7 cellular contexts compared by ENCODE assay signal in the genomic region with DNA sequence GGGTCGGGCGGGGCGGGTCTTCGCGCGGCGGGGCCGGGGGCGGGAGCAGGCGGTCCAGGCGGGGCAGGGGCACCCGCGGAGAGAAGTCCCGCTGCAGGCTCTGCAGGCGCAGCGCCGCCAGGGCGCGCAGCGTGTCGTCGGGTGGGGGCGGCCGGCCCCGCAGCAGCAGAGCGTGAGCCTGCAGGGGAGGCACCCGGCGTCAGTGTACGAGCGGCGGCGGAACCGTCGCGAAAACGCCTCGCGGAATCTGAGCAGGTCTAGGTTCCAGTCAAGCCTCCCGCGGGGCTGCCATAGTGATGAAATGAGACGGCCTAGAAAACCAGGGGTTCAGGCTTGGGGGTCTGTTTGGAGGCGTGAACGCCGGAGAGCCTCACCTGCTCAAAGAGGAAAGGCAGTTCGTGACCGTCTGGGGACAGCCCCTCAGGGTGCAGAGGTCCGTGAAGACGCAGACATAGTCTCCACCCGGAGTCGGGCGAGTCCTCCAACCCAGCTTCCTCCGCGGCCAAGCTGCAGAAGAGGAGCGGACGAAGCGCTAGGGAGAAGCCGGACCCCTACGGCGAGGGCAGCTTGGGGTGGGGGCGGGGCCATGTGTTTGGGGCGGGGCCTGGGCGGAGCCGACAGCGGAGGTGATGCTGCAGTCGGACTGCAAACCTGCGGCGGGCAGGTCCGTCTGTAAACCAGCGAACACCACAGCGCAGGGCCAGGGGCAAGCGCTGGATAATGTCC. TPM values are rescaled to one million over a fixed set of nuclear protein-coding genes. Genes with fewer than 3 reads are reported as not detected.
A peak's percentile ranks its signal among the peaks of the same experiment; 100 is the strongest.
DNase-seq lines count a peak whose midpoint lies in the region; ATAC-seq and TF ChIP-seq lines count a peak whose summit lies in the region.

No MANE protein-coding gene starts in this region.

- H3K4me1 Mint-ChIP-seq in activated T-helper 17 cell treated with anti-CD3 and anti-CD28 coated beads, Interleukin-2, amount 50 U/mL, for 72 hours, result peaks cover 4% of the 10 kb centered on the region

- no peak for TF ChIP-seq POLR2A in stomach (IDR thresholded peaks at IDR 0.05)

- TF ChIP-seq EP300 in stomach (IDR thresholded peaks at IDR 0.05), result no peak

- H3K4me3 ChIP-seq in HUES48 (ENCODE audit: low read depth, low read length), result peak overlapping the region; percentile 62
- H3K4me3 ChIP-seq in iPS-20b (ENCODE audit: low read length), result peak overlapping the region; percentile 61; the same call in 1 of the 2 replicates
- H3K4me3 ChIP-seq in stomach, result peak overlapping the region in 2 of 4 donors; percentile 19 to 29
- no peak overlapping the region for H3K4me3 ChIP-seq in aorta (ENCODE audit: low read length in 2 of 2)

- H3K27ac ChIP-seq in HUES48 (ENCODE audit: low read depth, low read length) (peak overlapping the region; percentile 66), iPS-20b (ENCODE audit: low read length) (no peak overlapping the region), stomach (peak overlapping the region in 3 of 5 donors; percentile 16 to 75 (median 46)), aorta (ENCODE audit: low read depth in 1 of 2, low read length in 2 of 2) (no peak overlapping the region)

- 54 to 78% (median 70%) methylated on average over 59 to 71 of the region's 71 CpGs for WGBS in stomach, 5 donors
- WGBS in aorta, 2 donors, result 64 to 70% methylated on average over 58 to 71 of the region's 71 CpGs

- H3K36me3 ChIP-seq in HUES48 (ENCODE audit: control insufficient read depth, insufficient read depth, low read length) (peaks cover 40% of the 10 kb centered on the region), iPS-20b (ENCODE audit: insufficient read depth, low read depth, low read length) (peaks cover 34% of the 10 kb centered on the region), stomach (peaks cover 61 to 84% (median 79%) of the 10 kb centered on the region in 4 donors), aorta (ENCODE audit: control insufficient read depth in 1 of 2, insufficient read depth in 2 of 2, low read length in 1 of 2) (peaks cover 0 to 3% of the 10 kb centered on the region in 2 donors)

- DNase-seq in stomach (no peak), aorta (no peak), SHP77 treated with DMSO at 0.1 percent for 48 hours (lab: John Stamatoyannopoulos, UW) (no peak), NCI-H1436 (lab: John Stamatoyannopoulos, UW) (no peak)

- peaks cover 44% of the 10 kb centered on the region for H3K27me3 ChIP-seq in HUES48 (ENCODE audit: control insufficient read depth, insufficient read depth, low read length)
- H3K27me3 ChIP-seq in iPS-20b (ENCODE audit: insufficient read depth, low read length), result peaks cover 57% of the 10 kb centered on the region
- H3K27me3 ChIP-seq in stomach, result peaks cover 0 to 40% (median 0%) of the 10 kb centered on the region in 3 donors
- no peaks in the 10 kb centered on the region for H3K27me3 ChIP-seq in aorta (ENCODE audit: control insufficient read depth in 1 of 2, insufficient read depth in 2 of 2, low read length in 1 of 2)

- H3K9me3 Mint-ChIP-seq in activated T-helper 17 cell treated with anti-CD3 and anti-CD28 coated beads, Interleukin-2, amount 50 U/mL, for 72 hours, result no peaks in the 10 kb centered on the region

- no peaks in the 10 kb centered on the region for H3K9me3 ChIP-seq in HUES48 (ENCODE audit: control insufficient read depth, insufficient read depth, low read length)
- no peaks in the 10 kb centered on the region for H3K9me3 ChIP-seq in iPS-20b (ENCODE audit: insufficient read depth, low read depth, low read length)
- no peaks in the 10 kb centered on the region for H3K9me3 ChIP-seq in stomach
- H3K9me3 ChIP-seq in aorta (ENCODE audit: control insufficient read depth, low read length), result no peaks in the 10 kb centered on the region

- intact Hi-C loops in stomach (cut with DNase I; ENCODE audit: low total_unique reads) (no loop called here), aorta (cut with DNase I) (no loop called here)

- H3K4me3 Mint-ChIP-seq in activated T-helper 17 cell treated with anti-CD3 and anti-CD28 coated beads, Interleukin-2, amount 50 U/mL, for 72 hours, result peak overlapping the region; percentile 43

- no peak overlapping the region for H3K9ac ChIP-seq in HUES48 (ENCODE audit: low read depth, low read length)
- no peak overlapping the region for H3K9ac ChIP-seq in iPS-20b (ENCODE audit: low read depth, low read length)

- TF ChIP-seq CTCF in stomach (IDR thresholded peaks at IDR 0.05), result no peak

- peak; percentile 70 for ATAC-seq in activated T-helper 17 cell treated with anti-CD3 and anti-CD28 coated beads, Interleukin-2, amount 50 U/mL, for 72 hours (replicated peaks)
- no peak for ATAC-seq in aorta (ENCODE audit: low FRiP score)

- H3K27ac Mint-ChIP-seq in activated T-helper 17 cell treated with anti-CD3 and anti-CD28 coated beads, Interleukin-2, amount 50 U/mL, for 72 hours, result no peak overlapping the region

- H3K27me3 Mint-ChIP-seq in activated T-helper 17 cell treated with anti-CD3 and anti-CD28 coated beads, Interleukin-2, amount 50 U/mL, for 72 hours, result peaks cover 15% of the 10 kb centered on the region

- H3K36me3 Mint-ChIP-seq in activated T-helper 17 cell treated with anti-CD3 and anti-CD28 coated beads, Interleukin-2, amount 50 U/mL, for 72 hours (ENCODE audit: low read depth), result peaks cover 18% of the 10 kb centered on the region

- H3K4me1 ChIP-seq in HUES48 (ENCODE audit: control insufficient read depth, insufficient read depth, low read length) (peaks cover 43% of the 10 kb centered on the region), iPS-20b (ENCODE audit: insufficient read depth, low read length) (peaks cover 23% of the 10 kb centered on the region), stomach (peaks cover 49 to 84% (median 73%) of the 10 kb centered on the region in 4 donors), aorta (ENCODE audit: control insufficient read depth in 1 of 2, insufficient read depth in 2 of 2, low read length in 2 of 2) (peaks cover 2 to 3% of the 10 kb centered on the region in 2 donors)

RNA-seq across cellular contexts. Expression of a gene that starts 6.4 kb away (rescaled TPM):
- 1 to 10 TPM in 1 of 2 donors, under 1 TPM in 1; 0.61 to 1.5 TPM for total RNA-seq in activated T-helper 17 cell treated with anti-CD3 and anti-CD28 coated beads, Interleukin-2, amount 50 U/mL, for 72 hours
- total RNA-seq in stomach (10 to 100 TPM; 16.5 to 96.0 (median 28.0) TPM), aorta (10 to 100 TPM; 27.0 to 47.5 TPM)
- polyA plus RNA-seq in stomach (10 to 100 TPM; 19.1 to 74.4 (median 52.9) TPM), aorta (10 to 100 TPM; 10.0 to 59.3 TPM)

RNA-seq across cellular contexts. Expression of a gene that starts 11.3 kb away (rescaled TPM):
- total RNA-seq in activated T-helper 17 cell treated with anti-CD3 and anti-CD28 coated beads, Interleukin-2, amount 50 U/mL, for 72 hours, result 10 to 100 TPM in 1 of 2 donors, 1 to 10 TPM in 1; 7.5 to 15.7 TPM
- total RNA-seq in stomach, result 100 to 1,000 TPM in 2 of 5 donors, 10 to 100 TPM in 2, 1 to 10 TPM in 1; 4.3 to 181 (median 15.8) TPM
- polyA plus RNA-seq in stomach, result 10 to 100 TPM; 13.3 to 17.1 (median 15.9) TPM
- 10 to 100 TPM; 23.4 to 42.6 TPM for total RNA-seq in aorta
- 10 to 100 TPM; 23.9 to 72.2 TPM for polyA plus RNA-seq in aorta

RNA-seq across cellular contexts. Expression of a gene that starts 11.3 kb away (rescaled TPM):
- total RNA-seq in activated T-helper 17 cell treated with anti-CD3 and anti-CD28 coated beads, Interleukin-2, amount 50 U/mL, for 72 hours, result 1 to 10 TPM in 1 of 2 donors, under 1 TPM in 1; 0.82 to 1.1 TPM
- total RNA-seq in stomach, result 10 to 100 TPM in 1 of 5 donors, 1 to 10 TPM in 3, not detected in 1; 1.7 to 11.7 (median 7.0) TPM
- 1 to 10 TPM in 1 of 3 donors, under 1 TPM in 2; 0.55 to 1.4 (median 0.56) TPM for polyA plus RNA-seq in stomach
- total RNA-seq in aorta, result 1 to 10 TPM; 2.5 to 3.4 TPM
- 1 to 10 TPM in 1 of 2 donors, under 1 TPM in 1; 0.50 to 3.7 TPM for polyA plus RNA-seq in aorta

RNA-seq across cellular contexts. Expression of a gene that starts 12.0 kb away (rescaled TPM):
- 1 to 10 TPM in 1 of 2 donors, under 1 TPM in 1; 0.61 to 2.8 TPM for total RNA-seq in activated T-helper 17 cell treated with anti-CD3 and anti-CD28 coated beads, Interleukin-2, amount 50 U/mL, for 72 hours
- 10 to 100 TPM in 2 of 5 donors, 1 to 10 TPM in 3; 6.7 to 13.3 (median 9.0) TPM for total RNA-seq in stomach
- polyA plus RNA-seq in stomach, result 1 to 10 TPM in 2 of 3 donors, under 1 TPM in 1; 0.76 to 2.7 (median 2.6) TPM
- total RNA-seq in aorta, result 10 to 100 TPM in 1 of 2 donors, 1 to 10 TPM in 1; 7.6 to 25.8 TPM
- polyA plus RNA-seq in aorta, result 10 to 100 TPM in 1 of 2 donors, 1 to 10 TPM in 1; 1.0 to 11.5 TPM

Comparison
In these comparisons a context has a peak if more than half of its experiments do, and no peak if none do; other contexts are left out.
1. H3K27ac ChIP-seq: peak in HUES48 (single experiment) and stomach (3 of 5); none in iPS-20b (single experiment) and aorta (0 of 2).
2. H3K4me3 ChIP-seq: peak in HUES48 (single experiment) and iPS-20b (single experiment); none in aorta (0 of 2).
3. RNA of a gene that starts 6.4 kb away (total RNA-seq): 27.0 to 47.5 TPM in aorta and 16.5 to 96.0 TPM in stomach; 0.61 to 1.5 TPM in activated T-helper 17 cell treated with anti-CD3 and anti-CD28 coated beads, Interleukin-2, amount 50 U/mL, for 72 hours; every median in the first group is over 4 times any median in the second.